In the genomic region with DNA sequence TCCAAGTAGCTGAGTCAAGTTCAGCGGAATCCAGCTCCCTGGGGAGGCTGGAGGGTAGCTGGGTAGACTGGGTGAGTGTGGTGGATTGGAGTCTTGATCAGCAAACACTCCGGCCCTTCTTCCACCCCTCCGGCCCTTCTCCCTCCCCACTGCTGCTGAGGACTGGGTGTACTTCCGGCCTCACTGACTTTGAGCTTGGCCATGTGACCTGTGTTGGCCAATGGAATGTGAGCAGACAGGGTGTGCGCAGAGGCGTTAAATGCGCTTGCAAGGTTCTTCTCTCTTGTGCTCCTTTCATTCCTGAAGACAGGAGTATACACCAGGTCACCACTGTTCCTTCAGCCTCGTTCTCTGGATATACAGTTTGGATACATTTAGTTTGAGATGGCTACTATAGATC, we compare ENCODE assay signal across 2 cellular contexts.
TF ChIP-seq lines count a peak whose summit lies in the region.

No MANE protein-coding gene starts in this region.

TF ChIP-seq in GM12878, 131 proteins besides CTCF, POLR2A, EP300 and RAD21:
- TF ChIP-seq, protein P1, sequence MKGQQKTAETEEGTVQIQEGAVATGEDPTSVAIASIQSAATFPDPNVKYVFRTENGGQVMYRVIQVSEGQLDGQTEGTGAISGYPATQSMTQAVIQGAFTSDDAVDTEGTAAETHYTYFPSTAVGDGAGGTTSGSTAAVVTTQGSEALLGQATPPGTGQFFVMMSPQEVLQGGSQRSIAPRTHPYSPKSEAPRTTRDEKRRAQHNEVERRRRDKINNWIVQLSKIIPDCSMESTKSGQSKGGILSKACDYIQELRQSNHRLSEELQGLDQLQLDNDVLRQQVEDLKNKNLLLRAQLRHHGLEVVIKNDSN (IDR thresholded peaks at IDR 0.05; ENCODE audit: borderline replicate concordance, extremely low read length, insufficient read depth, low read depth, low read length), result peak; percentile 53
- TF ChIP-seq TCF7 (IDR thresholded peaks at IDR 0.05; ENCODE audit: borderline replicate concordance) (no peak), HCFC1 (IDR thresholded peaks at IDR 0.05; ENCODE audit: low read length) (no peak), MEF2A (IDR thresholded peaks at IDR 0.05; ENCODE audit: insufficient read depth, low read depth, low read length) (no peak)

TF ChIP-seq in HepG2, 621 proteins besides CTCF, POLR2A, EP300 and RAD21:
- TF ChIP-seq CHD4 (IDR thresholded peaks at IDR 0.05; ENCODE audit: borderline replicate concordance, low read length), result no peak
- TF ChIP-seq EZH2 (conservative IDR thresholded peaks at IDR 0.05; ENCODE audit: low read depth, low read length), result 0 out of 2 replicates have a peak, but pooled peaks have one; percentile 41
- no peak for TF ChIP-seq FOXK2 (IDR thresholded peaks at IDR 0.05)
- no peak for TF ChIP-seq ZNF773 (CRISPR knock-in tag; IDR thresholded peaks at IDR 0.05; ENCODE audit: borderline replicate concordance)
TF ChIP-seq in HepG2: peak in this region for 1.
